Comparison of ENCODE assay signal across 24 cellular contexts in genomic region chr6:367891-368630, GRCh38. TPM values are rescaled to one million over a fixed set of nuclear protein-coding genes. Genes with fewer than 3 reads are reported as not detected.
"Had no signal": no experiment of that assay in that cellular context is flagged by ENCODE, and none has a peak within 500 bp of the region (broad histone marks: within the 10 kb centered on the region; RNA-seq: fewer than 3 reads in every experiment).

No MANE protein-coding gene starts in this region.

- H3K27ac Mint-ChIP-seq: effector memory CD8-positive, alpha-beta T cell; mesothelial cell of epicardium; nephron progenitor cell; stimulated activated memory B cell treated with anti-CD40 and anti-IgM and Interleukin-4, amounts not matched to agents 10 μg/mL and 1 μg/mL and 100 μg/mL, for 72 hours; stimulated activated naive CD8-positive, alpha-beta T cell treated with anti-CD3 and anti-CD28 coated beads, Interleukin-15, Interleukin-2, amounts not matched to agents 100 ng/mL and 50 ng/mL, for 24 hours had no signal

- DNase-seq: cortex of kidney; effector memory CD8-positive, alpha-beta T cell; mesenchymal stem cell; naive thymus-derived CD8-positive, alpha-beta T cell; nephron progenitor cell; nucleus accumbens; psoas muscle; stimulated activated CD4-positive, alpha-beta T cell treated with anti-CD3 and anti-CD28 coated beads, Interleukin-4, amount 100 ng/mL, for 4 hours; transverse colon; upper lobe of right lung; uterus had no signal

- H3K4me3 Mint-ChIP-seq: effector memory CD8-positive, alpha-beta T cell; mesothelial cell of epicardium; naive thymus-derived CD8-positive, alpha-beta T cell; nephron progenitor cell; stimulated activated memory B cell treated with anti-CD40 and anti-IgM and Interleukin-4, amounts not matched to agents 10 μg/mL and 1 μg/mL and 100 μg/mL, for 72 hours; stimulated activated naive CD8-positive, alpha-beta T cell treated with anti-CD3 and anti-CD28 coated beads, Interleukin-15, Interleukin-2, amounts not matched to agents 100 ng/mL and 50 ng/mL, for 24 hours had no signal

- ATAC-seq: effector memory CD8-positive, alpha-beta T cell; left lobe of liver; naive thymus-derived CD8-positive, alpha-beta T cell; stimulated activated memory B cell treated with anti-CD40 and anti-IgM and Interleukin-4, amounts not matched to agents 10 μg/mL and 1 μg/mL and 100 μg/mL, for 72 hours had no signal

- H3K4me1 ChIP-seq: psoas muscle, sigmoid colon, transverse colon, upper lobe of right lung, uterus had no signal

- H3K4me3 ChIP-seq: psoas muscle, sigmoid colon, thoracic aorta, transverse colon, upper lobe of right lung, uterus had no signal

- H3K27ac ChIP-seq: psoas muscle, sigmoid colon, thoracic aorta, transverse colon, upper lobe of right lung, uterus had no signal

- FAIRE-seq: endometrium, frontal cortex, keratinocyte had no signal

- H3K4me1 Mint-ChIP-seq: mesothelial cell of epicardium had no signal

- H3K9me3 ChIP-seq: upper lobe of right lung, uterus had no signal

- H3K36me3 ChIP-seq: sigmoid colon, thoracic aorta, transverse colon, upper lobe of right lung, uterus had no signal

RNA-seq across cellular contexts. Expression of gene IRF4, which starts 23.5 kb away (rescaled TPM):
- total RNA-seq: frontal cortex, lung microvascular endothelial cell, mesothelial cell of epicardium, myocyte, osteocyte, renal cortical epithelial cell had no signal
